Comparison of ENCODE assay signal across 15 cellular contexts in the genomic region with DNA sequence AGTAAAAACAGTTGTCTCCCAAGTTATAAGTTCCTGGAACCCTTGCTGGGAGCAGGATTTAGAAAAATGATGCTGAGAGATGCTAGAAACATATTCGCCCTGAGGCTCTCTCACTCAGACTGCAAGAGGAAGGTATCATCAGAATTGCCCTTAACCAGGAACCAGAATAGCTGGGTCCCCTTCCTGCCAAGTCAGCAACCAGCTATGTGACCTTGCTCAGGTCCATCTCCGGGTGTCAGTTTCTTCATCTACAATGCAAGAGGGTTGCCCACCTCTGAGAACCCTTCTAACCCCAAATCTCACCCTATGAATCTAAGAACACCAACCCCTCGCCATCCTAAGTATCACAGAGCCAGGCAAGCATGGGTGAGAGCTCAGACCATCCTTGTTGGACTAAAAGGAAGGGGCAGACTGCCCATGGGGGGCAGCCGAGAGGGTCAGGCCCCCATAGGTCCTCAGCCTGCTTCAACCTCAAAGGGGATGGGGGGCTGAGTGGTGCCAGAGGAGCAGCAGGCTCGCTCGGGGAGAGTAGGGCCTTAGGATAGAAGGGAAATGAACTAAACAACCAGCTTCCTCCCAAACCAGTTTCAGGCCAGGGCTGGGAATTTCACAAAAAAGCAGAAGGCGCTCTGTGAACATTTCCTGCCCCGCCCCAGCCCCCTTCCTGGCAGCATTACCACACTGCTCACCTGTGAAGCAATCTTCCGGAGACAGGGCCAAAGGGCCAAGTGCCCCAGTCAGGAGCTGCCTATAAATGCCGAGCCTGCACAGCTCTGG. TPM values are rescaled to one million over a fixed set of nuclear protein-coding genes. Genes with fewer than 3 reads are reported as not detected.
DNase-seq lines count a peak whose midpoint lies in the region; ATAC-seq and TF ChIP-seq lines count a peak whose summit lies in the region.
"Had no signal": no experiment of that assay in that cellular context is flagged by ENCODE, and none has a peak within 500 bp of the region (broad histone marks: within the 10 kb centered on the region; RNA-seq: fewer than 3 reads in every experiment).

No MANE protein-coding gene starts in this region.

- no peak for TF ChIP-seq POLR2A in Peyer's patch (IDR thresholded peaks at IDR 0.05)

- H4K8ac ChIP-seq in trophoblast cell (ENCODE audit: low read depth, low read length): no peak overlapping the region

- peak overlapping the region; percentile 4 for H4K91ac ChIP-seq in trophoblast cell (ENCODE audit: low read depth, low read length)

- no peaks in the 10 kb centered on the region for H3K79me2 ChIP-seq in trophoblast cell (ENCODE audit: control insufficient read depth, insufficient read depth, low read length, poor library complexity)

- DNase-seq in GM10248 (ENCODE audit: extremely low spot score) (peak; percentile 14), Peyer's patch (peak in 2 of 3 donors; percentile 17 to 67), Right ventricle myocardium inferior (ENCODE audit: missing footprints) (peak; percentile 91), trophoblast cell (peak; percentile 88 to 90), NCI-H1436 (lab: John Stamatoyannopoulos, UW) (no peak), DMS114 treated with DMSO at 0.1 percent for 48 hours (lab: John Stamatoyannopoulos, UW; ENCODE audit: unreplicated experiment) (no peak), DMS79 (lab: John Stamatoyannopoulos, UW) (no peak)
- DNase-seq: brain microvascular endothelial cell; foreskin fibroblast; NCI-H2029; stimulated activated CD4-positive, alpha-beta T cell treated with anti-CD3 and anti-CD28 coated beads, Interleukin-2, amount 100 ng/mL, for 24 hours had no signal

- POLR2A ChIA-PET in GM10248 (lab: Yijun Ruan, JAX): no interaction called here

- H2AFZ ChIP-seq in trophoblast cell (ENCODE audit: insufficient read depth, low read length, poor library complexity): no peak overlapping the region

- H2BK12ac ChIP-seq in trophoblast cell (ENCODE audit: low read length): peak overlapping the region; percentile 2

- TF ChIP-seq CTCF in GM10248 (IDR thresholded peaks at IDR 0.05; ENCODE audit: control extremely low read depth, extremely low read depth, low read depth, missing control alignments): no peak
- TF ChIP-seq CTCF in Peyer's patch (IDR thresholded peaks at IDR 0.05): no peak

- WGBS in trophoblast cell (ENCODE audit: extremely low coverage, insufficient coverage, insufficient read length): no CpG with 5 or more reads among the region's 10 CpGs

- CTCF ChIA-PET in GM10248 (lab: Yijun Ruan, JAX): interaction anchor here (0.9 to 11.2 kb wide), 11 partner anchors 9 to 211 kb away, joined by 3 to 331 read pairs (median 3); partner anchors contain the start of gene PGLYRP4

- peak; percentile 63 for ATAC-seq in Right ventricle myocardium inferior
- no peak for ATAC-seq in HG03378 (IDR thresholded peaks at IDR 0.05; ENCODE audit: unreplicated experiment)
- ATAC-seq: HCT116 had no signal

- no peak overlapping the region for H2BK120ac ChIP-seq in trophoblast cell (ENCODE audit: insufficient read depth, low read length, poor library complexity)

- intact Hi-C loops in Right ventricle myocardium inferior (cut with DNase I): loop anchor here (10.0 kb wide), 2 partner anchors 318 to 418 kb away; partner anchors contain the start of genes ILF2, NPR1 and SLC27A3

- H3K36me3 ChIP-seq in Peyer's patch (no peaks in the 10 kb centered on the region), trophoblast cell (ENCODE audit: control insufficient read depth in 1 of 2, insufficient read depth in 2 of 2, low read length in 2 of 2) (no peaks in the 10 kb centered on the region)
- H3K36me3 ChIP-seq: brain microvascular endothelial cell had no signal

- no peak overlapping the region for H3K23ac ChIP-seq in trophoblast cell (ENCODE audit: low read length)

- no peak overlapping the region for H3K14ac ChIP-seq in trophoblast cell (ENCODE audit: low read length)

- H3K4me3 ChIP-seq in Peyer's patch (no peak overlapping the region), trophoblast cell (ENCODE audit: low read depth, low read length) (no peak overlapping the region)
- H3K4me3 ChIP-seq: SK-N-MC had no signal

- no peaks in the 10 kb centered on the region for H3K4me1 ChIP-seq in Peyer's patch
- peaks cover 5 to 7% of the 10 kb centered on the region in 2 experiments for H3K4me1 ChIP-seq in trophoblast cell (ENCODE audit: control insufficient read depth in 1 of 2, insufficient read depth in 2 of 2, low read length in 2 of 2)

- no peak overlapping the region for H3K4me2 ChIP-seq in trophoblast cell (ENCODE audit: low read length)

- H3K27ac ChIP-seq in Peyer's patch (no peak overlapping the region), trophoblast cell (ENCODE audit: low read depth, low read length) (no peak overlapping the region)
- H3K27ac ChIP-seq: brain microvascular endothelial cell, SK-N-MC had no signal

- no peak overlapping the region for H2BK5ac ChIP-seq in trophoblast cell (ENCODE audit: low read depth, low read length, poor library complexity)

- H3K27me3 ChIP-seq in Peyer's patch (no peaks in the 10 kb centered on the region), trophoblast cell (ENCODE audit: insufficient read depth, low read length) (no peaks in the 10 kb centered on the region)

- no peak overlapping the region for H4K12ac ChIP-seq in trophoblast cell (ENCODE audit: low read depth, low read length)

- H3K18ac ChIP-seq in trophoblast cell (ENCODE audit: low read length): no peak overlapping the region

- H3K79me1 ChIP-seq in trophoblast cell (ENCODE audit: low read length): no peaks in the 10 kb centered on the region

- H2AK5ac ChIP-seq in trophoblast cell (ENCODE audit: low read length): no peak overlapping the region

- H3K9me3 ChIP-seq in Peyer's patch (no peaks in the 10 kb centered on the region), trophoblast cell (ENCODE audit: insufficient read depth, low read depth, low read length) (no peaks in the 10 kb centered on the region)

- H3K4ac ChIP-seq in trophoblast cell (ENCODE audit: low read depth, low read length): no peak overlapping the region

- H3K9ac ChIP-seq in trophoblast cell (ENCODE audit: low read length): no peak overlapping the region

RNA-seq across cellular contexts. Expression of gene S100A9, which starts 0.4 kb away (rescaled TPM):
- 10 to 100 TPM in 3 of 4 donors, 1 to 10 TPM in 1; 6.8 to 96.6 (median 17.6) TPM for total RNA-seq in Peyer's patch
- 190 TPM for total RNA-seq in Right ventricle myocardium inferior
- 1.0 and 1.1 TPM in 2 replicates for polyA plus RNA-seq in trophoblast cell (2013)

RNA-seq across cellular contexts. Expression of gene PGLYRP4, which starts 8.6 kb away (rescaled TPM):
- total RNA-seq in Peyer's patch: not detected
- not detected for total RNA-seq in Right ventricle myocardium inferior
- 3.6 and 3.8 TPM in 2 replicates for polyA plus RNA-seq in trophoblast cell (2013)
- total RNA-seq: urinary bladder had no signal

RNA-seq across cellular contexts. Expression of gene S100A12, which starts 18.2 kb away (rescaled TPM):
- not detected for total RNA-seq in Peyer's patch
- 4.0 TPM for total RNA-seq in Right ventricle myocardium inferior
- not detected in 2 replicates for polyA plus RNA-seq in trophoblast cell (2013)

RNA-seq across cellular contexts. Expression of gene S100A8, which starts 33.6 kb away (rescaled TPM):
- total RNA-seq in Peyer's patch (1 to 10 TPM in 2 of 4 donors, not detected in 2; 7.6 to 9.8 TPM), Right ventricle myocardium inferior (79.9 TPM)
- not detected in 2 replicates for polyA plus RNA-seq in trophoblast cell (2013)

RNA-seq across cellular contexts. Expression of gene PGLYRP3, which starts 44.5 kb away (rescaled TPM):
- total RNA-seq in Peyer's patch (not detected), Right ventricle myocardium inferior (not detected)
- 0.12 and 0.25 TPM in 2 replicates for polyA plus RNA-seq in trophoblast cell (2013)
- total RNA-seq: urinary bladder had no signal
- polyA plus RNA-seq: urinary bladder had no signal

Comparison
In these comparisons a context has a peak if more than half of its experiments do, and no peak if none do; other contexts are left out.
1. DNase-seq: peak in GM10248 (single experiment), Peyer's patch (2 of 3), Right ventricle myocardium inferior (single experiment) and trophoblast cell (2 of 2); none in NCI-H1436 (single experiment), DMS114 treated with DMSO at 0.1 percent for 48 hours (single experiment) and DMS79 (single experiment).